ENCODE assay signal across 25 cellular contexts in the genomic region with DNA sequence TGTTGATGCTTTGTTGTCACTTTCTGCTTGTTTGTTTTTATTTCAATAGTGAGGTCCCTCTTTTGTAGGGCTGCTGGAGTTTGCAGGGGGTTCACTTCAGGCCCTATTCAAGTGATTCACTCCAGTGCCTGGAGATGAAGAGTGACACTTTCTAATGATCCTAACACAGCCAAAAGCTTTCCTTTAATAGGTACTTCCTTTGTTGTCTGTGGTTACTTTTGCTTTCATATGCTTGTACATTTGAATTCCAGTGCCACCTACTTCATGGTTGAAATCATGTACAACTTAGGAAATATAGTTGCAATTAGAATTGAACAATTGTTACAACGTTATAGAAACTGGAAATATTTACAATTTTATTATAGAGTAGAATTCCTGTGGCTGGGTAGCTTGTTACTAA.
"Had no signal": no experiment of that assay in that cellular context is flagged by ENCODE, and none has a peak within 500 bp of the region (broad histone marks: within the 10 kb centered on the region; RNA-seq: fewer than 3 reads in every experiment).

No MANE protein-coding gene starts in this region.

- H3K4me1 ChIP-seq: left ventricle myocardium inferior, pancreas, prostate gland, stomach, testis, thyroid gland, transverse colon, upper lobe of left lung, vagina had no signal

- DNase-seq: islet precursor cell; left ventricle myocardium inferior; naive B cell; natural killer cell; nephron progenitor cell; pancreas; posterior cingulate gyrus; retina; stimulated activated CD4-positive, alpha-beta T cell treated with anti-CD3 and anti-CD28 coated beads, Interleukin-12 subunit alpha, Interleukin-12 subunit beta, amount 100 ng/mL, for 4 hours; stimulated activated CD4-positive, alpha-beta T cell treated with anti-CD3 and anti-CD28 coated beads, Interleukin-15, amount 100 ng/mL, for 24 hours; stimulated activated CD4-positive, alpha-beta T cell treated with anti-CD3 and anti-CD28 coated beads, Interleukin-2, amount 100 ng/mL, for 24 hours; stimulated activated CD4-positive, alpha-beta T cell treated with anti-CD3 and anti-CD28 coated beads, Interleukin-4, amount 100 ng/mL, for 1 hour; stimulated activated naive B cell treated with anti-CD40 and anti-IgM and Interleukin-4, amounts not matched to agents 10 μg/mL and 1 μg/mL and 100 μg/mL, for 72 hours; stimulated activated naive CD8-positive, alpha-beta T cell treated with anti-CD3 and anti-CD28 coated beads, Interleukin-15, Interleukin-2, amounts not matched to agents 100 U/mL and 50 U/mL, for 24 hours; stomach; testis; thyroid gland; transverse colon; upper lobe of left lung had no signal

- H3K36me3 ChIP-seq: left ventricle myocardium inferior, pancreas, prostate gland, stomach, thyroid gland, transverse colon, upper lobe of left lung, vagina had no signal

- H3K9me3 ChIP-seq: pancreas, prostate gland, stomach, testis, thyroid gland, transverse colon, upper lobe of left lung, vagina had no signal

- H3K4me3 ChIP-seq: left ventricle myocardium inferior, lung, pancreas, prostate gland, skin epidermis, stomach, testis, thyroid gland, transverse colon, upper lobe of left lung, vagina had no signal

- ATAC-seq: natural killer cell; right cardiac atrium; sciatic nerve; stimulated activated naive B cell treated with anti-CD40 and anti-IgM and Interleukin-4, amounts not matched to agents 10 μg/mL and 1 μg/mL and 100 μg/mL, for 72 hours; stimulated activated naive CD8-positive, alpha-beta T cell treated with anti-CD3 and anti-CD28 coated beads, Interleukin-15, Interleukin-2, amounts not matched to agents 100 U/mL and 50 U/mL, for 24 hours had no signal

- H3K27ac ChIP-seq: left ventricle myocardium inferior, pancreas, prostate gland, skin epidermis, stomach, testis, thyroid gland, transverse colon, upper lobe of left lung, vagina had no signal

- H3K27me3 ChIP-seq: pancreas, stomach, testis, thyroid gland, transverse colon, upper lobe of left lung, vagina had no signal
